In genomic region chr3:115787818-115788217, GRCh38 we compare ENCODE assay signal across 17 cellular contexts.
"Had no signal": no experiment of that assay in that cellular context is flagged by ENCODE, and none has a peak within 500 bp of the region (broad histone marks: within the 10 kb centered on the region; RNA-seq: fewer than 3 reads in every experiment).

No MANE protein-coding gene starts in this region.

- H3K4me1 ChIP-seq: psoas muscle had no signal

- H3K27ac ChIP-seq: adrenal gland, ovary, psoas muscle, stomach, vagina had no signal

- FAIRE-seq: small intestine, TTC549 had no signal

- H3K4me3 ChIP-seq: adrenal gland, ovary, psoas muscle, stomach, vagina had no signal

- H3K27me3 ChIP-seq: adrenal gland, ovary, stomach, vagina had no signal

- DNase-seq: activated CD4-positive, alpha-beta T cell treated with anti-CD3 and anti-CD28 coated beads, Interleukin-2, amount 50 U/mL, for 4 hours; activated gamma-delta T cell treated with Interleukin-2 at 50 U/mL for 16 hours; adrenal gland; dermis blood vessel endothelial cell; effector memory CD8-positive, alpha-beta T cell; foreskin melanocyte; hypothalamus; islet precursor cell; naive B cell; ovary; psoas muscle; right cardiac atrium; small intestine; stimulated activated CD4-positive, alpha-beta T cell treated with anti-CD3 and anti-CD28 coated beads, Interleukin-4, amount 100 ng/mL, for 24 hours; stomach had no signal

- H3K36me3 ChIP-seq: adrenal gland, ovary, stomach, vagina had no signal

- H3K9me3 ChIP-seq: adrenal gland, ovary, psoas muscle, stomach, vagina had no signal
